ENCODE assay signal across 15 cellular contexts in genomic region chr1:55170426-55170825, GRCh38. TPM values are rescaled to one million over a fixed set of nuclear protein-coding genes. Genes with fewer than 3 reads are reported as not detected.
DNase-seq lines count a peak whose midpoint lies in the region; ATAC-seq and TF ChIP-seq lines count a peak whose summit lies in the region.
"Had no signal": no experiment of that assay in that cellular context is flagged by ENCODE, and none has a peak within 500 bp of the region (broad histone marks: within the 10 kb centered on the region; RNA-seq: fewer than 3 reads in every experiment).

No MANE protein-coding gene starts in this region.

- no peak overlapping the region for H3K4me3 Mint-ChIP-seq in natural killer cell
- no peak overlapping the region for H3K4me3 Mint-ChIP-seq in natural killer cell treated with Interleukin-12 subunit alpha and Interleukin-12 subunit beta and Interleukin-15 and Interleukin-18, amount 100 ng/mL, for 72 hours
- H3K4me3 Mint-ChIP-seq in activated T-helper 17 cell treated with anti-CD3 and anti-CD28 coated beads, Interleukin-2, amount 50 U/mL, for 72 hours = no peak overlapping the region
- no peak overlapping the region for H3K4me3 Mint-ChIP-seq in memory B cell
- H3K4me3 Mint-ChIP-seq in activated CD4-positive, alpha-beta T cell treated with anti-CD3 and anti-CD28 coated beads, Interleukin-2, amount 10 ng/mL, durations not matched to agents 24 days and 14 days = no peak overlapping the region

- ATAC-seq in natural killer cell (no peak), memory B cell (ENCODE audit: low read depth) (no peak)
- ATAC-seq in natural killer cell treated with Interleukin-12 subunit alpha and Interleukin-12 subunit beta and Interleukin-15 and Interleukin-18, amount 100 ng/mL, for 72 hours = no peak
- ATAC-seq in activated T-helper 17 cell treated with anti-CD3 and anti-CD28 coated beads, Interleukin-2, amount 50 U/mL, for 72 hours (replicated peaks) = no peak
- ATAC-seq: Right ventricle myocardium inferior had no signal

- intact Hi-C loops in natural killer cell (cut with micrococcal nuclease) = no loop called here
- intact Hi-C loops in activated CD4-positive, alpha-beta T cell treated with anti-CD3 and anti-CD28 coated beads, Interleukin-2, amount 10 ng/mL, durations not matched to agents 24 days and 14 days (cut with micrococcal nuclease) = loop anchor here (2.0 kb wide), 1 partner anchor 16 kb away; no protein-coding TSS in a partner anchor

- peak overlapping the region; percentile 39 to 50 for H3K27ac Mint-ChIP-seq in natural killer cell
- H3K27ac Mint-ChIP-seq in natural killer cell treated with Interleukin-12 subunit alpha and Interleukin-12 subunit beta and Interleukin-15 and Interleukin-18, amount 100 ng/mL, for 72 hours = peak overlapping the region in 1 of 2 donors; percentile 7
- H3K27ac Mint-ChIP-seq in activated T-helper 17 cell treated with anti-CD3 and anti-CD28 coated beads, Interleukin-2, amount 50 U/mL, for 72 hours = peak overlapping the region; percentile 13
- peak overlapping the region; percentile 76 for H3K27ac Mint-ChIP-seq in memory B cell
- no peak overlapping the region for H3K27ac Mint-ChIP-seq in activated CD4-positive, alpha-beta T cell treated with anti-CD3 and anti-CD28 coated beads, Interleukin-2, amount 10 ng/mL, durations not matched to agents 24 days and 14 days

- H3K36me3 Mint-ChIP-seq in natural killer cell (peaks cover 13% of the 10 kb centered on the region), memory B cell (peaks cover 27% of the 10 kb centered on the region)
- H3K36me3 Mint-ChIP-seq in natural killer cell treated with Interleukin-12 subunit alpha and Interleukin-12 subunit beta and Interleukin-15 and Interleukin-18, amount 100 ng/mL, for 72 hours = peaks cover 22% of the 10 kb centered on the region
- peaks cover 74% of the 10 kb centered on the region for H3K36me3 Mint-ChIP-seq in activated T-helper 17 cell treated with anti-CD3 and anti-CD28 coated beads, Interleukin-2, amount 50 U/mL, for 72 hours (ENCODE audit: low read depth)
- H3K36me3 Mint-ChIP-seq in activated CD4-positive, alpha-beta T cell treated with anti-CD3 and anti-CD28 coated beads, Interleukin-2, amount 10 ng/mL, durations not matched to agents 24 days and 14 days (ENCODE audit: low read depth) = peaks cover 42% of the 10 kb centered on the region

- H3K4me1 Mint-ChIP-seq in natural killer cell = peaks cover 36 to 42% of the 10 kb centered on the region in 2 donors
- H3K4me1 Mint-ChIP-seq in natural killer cell treated with Interleukin-12 subunit alpha and Interleukin-12 subunit beta and Interleukin-15 and Interleukin-18, amount 100 ng/mL, for 72 hours (ENCODE audit: low read depth in 2 of 2) = peaks cover 21 to 27% of the 10 kb centered on the region in 2 donors
- H3K4me1 Mint-ChIP-seq in activated T-helper 17 cell treated with anti-CD3 and anti-CD28 coated beads, Interleukin-2, amount 50 U/mL, for 72 hours = peaks cover 18% of the 10 kb centered on the region
- H3K4me1 Mint-ChIP-seq in memory B cell = peaks cover 8% of the 10 kb centered on the region
- H3K4me1 Mint-ChIP-seq in activated CD4-positive, alpha-beta T cell treated with anti-CD3 and anti-CD28 coated beads, Interleukin-2, amount 10 ng/mL, durations not matched to agents 24 days and 14 days = peaks cover 21% of the 10 kb centered on the region

- H3K27me3 Mint-ChIP-seq in natural killer cell (ENCODE audit: low read depth in 2 of 2) (no peaks in the 10 kb centered on the region), memory B cell (no peaks in the 10 kb centered on the region)
- no peaks in the 10 kb centered on the region for H3K27me3 Mint-ChIP-seq in natural killer cell treated with Interleukin-12 subunit alpha and Interleukin-12 subunit beta and Interleukin-15 and Interleukin-18, amount 100 ng/mL, for 72 hours
- no peaks in the 10 kb centered on the region for H3K27me3 Mint-ChIP-seq in activated T-helper 17 cell treated with anti-CD3 and anti-CD28 coated beads, Interleukin-2, amount 50 U/mL, for 72 hours
- no peaks in the 10 kb centered on the region for H3K27me3 Mint-ChIP-seq in activated CD4-positive, alpha-beta T cell treated with anti-CD3 and anti-CD28 coated beads, Interleukin-2, amount 10 ng/mL, durations not matched to agents 24 days and 14 days

- DNase-seq in natural killer cell = no peak
- no peak for DNase-seq in natural killer cell treated with Interleukin-12 subunit alpha and Interleukin-12 subunit beta and Interleukin-15 and Interleukin-18, amount 100 ng/mL, for 72 hours (ENCODE audit: low spot score)
- no peak for DNase-seq in memory B cell (ENCODE audit: low spot score in 2 of 2)
- no peak for DNase-seq in medulla oblongata (ENCODE audit: extremely low spot score)
- no peak for DNase-seq in midbrain (lab: John Stamatoyannopoulos, UW)
- no peak for DNase-seq in activated CD4-positive, alpha-beta T cell treated with anti-CD3 and anti-CD28 coated beads, Interleukin-2, amount 10 ng/mL, durations not matched to agents 24 days and 14 days
- DNase-seq: ACHN, DMS79 treated with DMSO at 0.1 percent for 48 hours, NCI-H1092 treated with DMSO at 0.1 percent for 48 hours, NCI-H146, NCI-H2029 treated with DMSO at 0.1 percent for 48 hours, NCI-H510A, NCI-H748 treated with DMSO at 0.1 percent for 48 hours had no signal

- H3K9me3 Mint-ChIP-seq in natural killer cell = no peaks in the 10 kb centered on the region
- no peaks in the 10 kb centered on the region for H3K9me3 Mint-ChIP-seq in natural killer cell treated with Interleukin-12 subunit alpha and Interleukin-12 subunit beta and Interleukin-15 and Interleukin-18, amount 100 ng/mL, for 72 hours
- no peaks in the 10 kb centered on the region for H3K9me3 Mint-ChIP-seq in activated T-helper 17 cell treated with anti-CD3 and anti-CD28 coated beads, Interleukin-2, amount 50 U/mL, for 72 hours
- H3K9me3 Mint-ChIP-seq in memory B cell = no peaks in the 10 kb centered on the region
- H3K9me3 Mint-ChIP-seq in activated CD4-positive, alpha-beta T cell treated with anti-CD3 and anti-CD28 coated beads, Interleukin-2, amount 10 ng/mL, durations not matched to agents 24 days and 14 days = no peaks in the 10 kb centered on the region

- TF ChIP-seq CTCF in natural killer cell (IDR thresholded peaks at IDR 0.05) = no peak

RNA-seq across cellular contexts. Expression of gene USP24, which starts 44.7 kb away (rescaled TPM):
- 100 to 1,000 TPM; 155 TPM for total RNA-seq in natural killer cell
- 10 to 100 TPM; 66.8 to 83.1 TPM for total RNA-seq in natural killer cell treated with Interleukin-12 subunit alpha and Interleukin-12 subunit beta and Interleukin-15 and Interleukin-18, amount 100 ng/mL, for 72 hours
- 10 to 100 TPM; 40.8 to 41.6 TPM for total RNA-seq in activated T-helper 17 cell treated with anti-CD3 and anti-CD28 coated beads, Interleukin-2, amount 50 U/mL, for 72 hours
- total RNA-seq in activated CD4-positive, alpha-beta T cell treated with anti-CD3 and anti-CD28 coated beads, Interleukin-2, amount 10 ng/mL, durations not matched to agents 24 days and 14 days = 48.4 and 49.5 TPM in 2 replicates
